In the genomic region with DNA sequence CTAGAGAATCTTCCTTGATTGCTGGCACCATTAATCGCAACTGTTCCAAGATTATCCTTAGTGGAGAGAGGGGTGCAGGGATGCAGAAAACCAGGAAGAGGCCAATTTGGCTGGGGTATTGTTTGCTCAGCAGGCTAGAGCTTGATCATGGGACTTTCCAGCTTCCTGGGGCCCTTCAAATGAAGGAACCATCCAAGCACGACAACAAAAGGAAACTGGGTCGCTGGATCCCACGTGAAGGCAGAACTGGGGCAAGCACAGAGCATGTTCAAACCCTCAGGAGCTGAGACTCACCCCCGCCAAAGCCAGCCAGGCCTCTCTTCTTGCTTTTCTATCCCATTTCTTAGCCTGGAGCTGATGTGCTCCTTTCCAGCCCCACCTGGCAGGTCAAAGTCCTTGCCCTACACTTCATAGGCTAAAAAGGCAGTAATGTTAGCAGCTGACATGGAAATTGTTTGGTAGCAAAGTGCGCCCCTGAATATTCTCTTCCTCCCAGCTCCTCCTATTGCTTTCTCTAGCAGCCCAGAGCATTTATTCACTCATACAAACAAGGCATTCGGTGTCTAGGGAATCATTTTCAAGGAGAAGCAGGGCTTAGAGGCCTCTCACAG, we compare ENCODE assay signal across 24 cellular contexts. TPM values are rescaled to one million over a fixed set of nuclear protein-coding genes. Genes with fewer than 3 reads are reported as not detected.
A peak's percentile ranks its signal among the peaks of the same experiment; 100 is the strongest.
DNase-seq lines count a peak whose midpoint lies in the region; ATAC-seq, FAIRE-seq and TF ChIP-seq lines count a peak whose summit lies in the region.
"Had no signal": no experiment of that assay in that cellular context is flagged by ENCODE, and none has a peak within 500 bp of the region (broad histone marks: within the 10 kb centered on the region; RNA-seq: fewer than 3 reads in every experiment).

No MANE protein-coding gene starts in this region.

- peak overlapping the region in 1 of 2 donors; percentile 25 for H3K27ac ChIP-seq in testis
- H3K27ac ChIP-seq: A549, ovary, uterus had no signal

- H3K9me3 Mint-ChIP-seq in T-helper 1 cell treated with Interleukin-12 subunit alpha and Interleukin-12 subunit beta and Interleukin-4 antibody, amounts not matched to agents 30 μg/mL and 1 μg/mL, for 36 hours = no peaks in the 10 kb centered on the region
- H3K9me3 Mint-ChIP-seq: activated B cell treated with CpG ODN at 0.5 μM for 24 hours; CD4-positive, alpha-beta T cell had no signal

- H3K36me3 Mint-ChIP-seq in T-helper 1 cell treated with Interleukin-12 subunit alpha and Interleukin-12 subunit beta and Interleukin-4 antibody, amounts not matched to agents 30 μg/mL and 1 μg/mL, for 36 hours (ENCODE audit: low read depth) = peaks cover 15% of the 10 kb centered on the region

- 44 to 52% methylated on average over 7 of the region's 7 CpGs for WGBS in testis, 2 donors

- no peaks in the 10 kb centered on the region for H3K9me3 ChIP-seq in testis
- H3K9me3 ChIP-seq: A549, ovary, uterus had no signal

- FAIRE-seq in bronchial epithelial cell (lab: Jason Lieb, UNC) = peak; percentile 60
- FAIRE-seq: A549, frontal cortex, GM12891, keratinocyte had no signal

- H3K4me3 ChIP-seq in bronchial epithelial cell (ENCODE audit: low read depth, low read length) (no peak overlapping the region), testis (no peak overlapping the region)
- H3K4me3 ChIP-seq: A549, ovary, smooth muscle cell, uterus had no signal

- peaks cover 4% of the 10 kb centered on the region for H3K27me3 Mint-ChIP-seq in T-helper 1 cell treated with Interleukin-12 subunit alpha and Interleukin-12 subunit beta and Interleukin-4 antibody, amounts not matched to agents 30 μg/mL and 1 μg/mL, for 36 hours (ENCODE audit: low read depth)

- H3K27me3 ChIP-seq in bronchial epithelial cell (ENCODE audit: control insufficient read depth, insufficient read depth, low read length) (peaks cover 6% of the 10 kb centered on the region), testis (no peaks in the 10 kb centered on the region)
- H3K27me3 ChIP-seq: ovary, uterus had no signal

- H3K27ac Mint-ChIP-seq in T-helper 1 cell treated with Interleukin-12 subunit alpha and Interleukin-12 subunit beta and Interleukin-4 antibody, amounts not matched to agents 30 μg/mL and 1 μg/mL, for 36 hours = peak overlapping the region; percentile 13
- H3K27ac Mint-ChIP-seq: activated B cell treated with CpG ODN at 0.5 μM for 24 hours; CD4-positive, alpha-beta T cell had no signal

- H3K4me1 Mint-ChIP-seq in T-helper 1 cell treated with Interleukin-12 subunit alpha and Interleukin-12 subunit beta and Interleukin-4 antibody, amounts not matched to agents 30 μg/mL and 1 μg/mL, for 36 hours (ENCODE audit: low read depth) = peaks cover 19% of the 10 kb centered on the region
- H3K4me1 Mint-ChIP-seq: activated B cell treated with CpG ODN at 0.5 μM for 24 hours had no signal

- TF ChIP-seq CTCF in bronchial epithelial cell (IDR thresholded peaks at IDR 0.05; ENCODE audit: insufficient read depth, low read length, severe bottlenecking) (no peak), testis (IDR thresholded peaks at IDR 0.05) (no peak)

- H3K4me3 Mint-ChIP-seq in T-helper 1 cell treated with Interleukin-12 subunit alpha and Interleukin-12 subunit beta and Interleukin-4 antibody, amounts not matched to agents 30 μg/mL and 1 μg/mL, for 36 hours = no peak overlapping the region
- H3K4me3 Mint-ChIP-seq: activated B cell treated with CpG ODN at 0.5 μM for 24 hours; CD4-positive, alpha-beta T cell had no signal

- TF ChIP-seq POLR2A in testis (IDR thresholded peaks at IDR 0.05) = no peak

- peaks cover 11% of the 10 kb centered on the region for H3K4me1 ChIP-seq in testis
- H3K4me1 ChIP-seq: A549, uterus had no signal

- no peak for DNase-seq in T-helper 1 cell
- no peak for DNase-seq in bronchial epithelial cell (ENCODE audit: low read depth)
- peak; percentile 56 for DNase-seq in midbrain (lab: John Stamatoyannopoulos, UW)
- DNase-seq in testis = peak; percentile 44
- DNase-seq in DMS153 treated with DMSO at 0.1 percent for 48 hours (lab: John Stamatoyannopoulos, UW; ENCODE audit: unreplicated experiment) = no peak
- no peak for DNase-seq in stimulated activated naive CD8-positive, alpha-beta T cell treated with anti-CD3 and anti-CD28 coated beads, Interleukin-15, Interleukin-2, amounts not matched to agents 100 U/mL and 50 U/mL, for 24 hours
- no peak for DNase-seq in NK-92 treated with Interleukin-12 subunit alpha and Interleukin-12 subunit beta, amount 100 ng/mL, for 24 hours (lab: John Stamatoyannopoulos, UW)
- DNase-seq: activated B cell treated with CpG ODN at 0.5 μM for 24 hours; activated effector memory CD4-positive, alpha-beta T cell treated with anti-CD3 and anti-CD28 coated beads, Interleukin-2, amount 50 U/mL, for 16 hours; amniotic stem cell; CD4-positive, alpha-beta T cell; IMR-90; NCI-H2171; ovary; SHP77; stimulated activated naive CD4-positive, alpha-beta T cell; T-helper 2 cell; uterus had no signal

- ATAC-seq in stimulated activated naive CD8-positive, alpha-beta T cell treated with anti-CD3 and anti-CD28 coated beads, Interleukin-15, Interleukin-2, amounts not matched to agents 100 U/mL and 50 U/mL, for 24 hours = no peak
- ATAC-seq: A549 had no signal

- no peaks in the 10 kb centered on the region for H3K36me3 ChIP-seq in bronchial epithelial cell (ENCODE audit: control insufficient read depth, insufficient read depth, low read length)
- H3K36me3 ChIP-seq in testis (ENCODE audit: low read depth, missing control alignments) = no peaks in the 10 kb centered on the region
- H3K36me3 ChIP-seq: ovary, uterus had no signal

- intact Hi-C loops in testis (cut with DNase I; ENCODE audit: low total_unique reads) = no loop called here

RNA-seq across cellular contexts. Expression of gene KCNA2, which starts 11.6 kb away (rescaled TPM):
- total RNA-seq in bronchial epithelial cell (not detected in 2 replicates), testis (1 to 10 TPM; 6.1 TPM)
- 3.7 TPM for polyA plus RNA-seq in testis (ENCODE audit: insufficient read depth, low read depth, low replicate concordance)
- total RNA-seq: IMR-90 had no signal
- polyA plus RNA-seq: IMR-90 had no signal

Comparison
In these comparisons a context has a peak if more than half of its experiments do, and no peak if none do; other contexts are left out.
1. DNase-seq: peak in midbrain (single experiment) and testis (single experiment); none in T-helper 1 cell (0 of 5), bronchial epithelial cell (single experiment), DMS153 treated with DMSO at 0.1 percent for 48 hours (single experiment), stimulated activated naive CD8-positive, alpha-beta T cell treated with anti-CD3 and anti-CD28 coated beads, Interleukin-15, Interleukin-2, amounts not matched to agents 100 U/mL and 50 U/mL, for 24 hours (single experiment) and NK-92 treated with Interleukin-12 subunit alpha and Interleukin-12 subunit beta, amount 100 ng/mL, for 24 hours (single experiment).